In genomic region chr9:115234094-115234493, GRCh38 we compare ENCODE assay signal across 10 cellular contexts.
DNase-seq lines count a peak whose midpoint lies in the region; ATAC-seq and TF ChIP-seq lines count a peak whose summit lies in the region.
"Had no signal": no experiment of that assay in that cellular context is flagged by ENCODE, and none has a peak within 500 bp of the region (broad histone marks: within the 10 kb centered on the region; RNA-seq: fewer than 3 reads in every experiment).

No MANE protein-coding gene starts in this region.

- H3K27ac ChIP-seq in RWPE1, result peak overlapping the region; percentile 81
- H3K27ac ChIP-seq in caudate nucleus (ENCODE audit: low read depth, low read length), result no peak overlapping the region
- H3K27ac ChIP-seq: adrenal gland had no signal

- DNase-seq in Daoy (ENCODE audit: low read depth) (peak; percentile 84), RWPE1 (ENCODE audit: low spot score) (peak; percentile 96), islet precursor cell (peak; percentile 65), caudate nucleus (lab: John Stamatoyannopoulos, UW) (no peak), NCI-H510A treated with DMSO at 0.1 percent for 48 hours (lab: John Stamatoyannopoulos, UW) (no peak)
- no peak for DNase-seq in NK-92 treated with Interleukin-12 subunit alpha and Interleukin-12 subunit beta, amount 100 ng/mL, for 24 hours (lab: John Stamatoyannopoulos, UW)
- DNase-seq in activated CD4-positive, alpha-beta T cell treated with anti-CD3 and anti-CD28 coated beads for 48 hours, result no peak
- DNase-seq: midbrain had no signal

- TF ChIP-seq CTCF in RWPE1 (conservative IDR thresholded peaks at IDR 0.05; ENCODE audit: low read depth), result no peak

- POLR2A ChIA-PET in RWPE1 (lab: Yijun Ruan, JAX; ENCODE audit: low non-redundant PET), result interaction anchor here (0.7 kb wide), 1 partner anchor 116 kb away, joined by 4 read pairs; the partner anchor contains the start of gene TNC

- CTCF ChIA-PET in RWPE1 (lab: Yijun Ruan, JAX), result interaction anchor here (0.8 to 1.0 kb wide), 2 partner anchors 14 to 220 kb away, joined by 3 to 4 read pairs; no protein-coding TSS in a partner anchor

- peak; percentile 47 for ATAC-seq in HG02852 (IDR thresholded peaks at IDR 0.05; ENCODE audit: unreplicated experiment)

Comparison
In these comparisons a context has a peak if more than half of its experiments do, and no peak if none do; other contexts are left out.
1. DNase-seq: peak in Daoy (single experiment), RWPE1 (single experiment) and islet precursor cell (single experiment); none in NK-92 treated with Interleukin-12 subunit alpha and Interleukin-12 subunit beta, amount 100 ng/mL, for 24 hours (single experiment), caudate nucleus (0 of 61), activated CD4-positive, alpha-beta T cell treated with anti-CD3 and anti-CD28 coated beads for 48 hours (single experiment) and NCI-H510A treated with DMSO at 0.1 percent for 48 hours (single experiment).